Comparison of ENCODE assay signal across 14 cellular contexts in genomic region chr4:52244773-52245360, GRCh38.
DNase-seq lines count a peak whose midpoint lies in the region; TF ChIP-seq lines count a peak whose summit lies in the region.
"Had no signal": no experiment of that assay in that cellular context is flagged by ENCODE, and none has a peak within 500 bp of the region (broad histone marks: within the 10 kb centered on the region; RNA-seq: fewer than 3 reads in every experiment).

No MANE protein-coding gene starts in this region.

- no peaks in the 10 kb centered on the region; the same call in 1 of the 2 replicates for H3K4me1 ChIP-seq in HAP-1
- H3K4me1 ChIP-seq: Caco-2 had no signal

- no peaks in the 10 kb centered on the region for H3K36me3 ChIP-seq in HAP-1 (replicated peaks)

- DNase-seq in G401 (ENCODE audit: low spot score) (peak; percentile 85), NCI-H2081 (lab: John Stamatoyannopoulos, UW) (peak; percentile 55 to 84), astrocyte of the hippocampus (ENCODE audit: low read depth, low spot score) (peak; percentile 72), RPMI8226 (no peak), HAP-1 (ENCODE audit: low spot score in 2 of 2) (no peak)
- DNase-seq in activated T-helper 2 cell treated with anti-CD3 and anti-CD28 coated beads, Interferon-gamma antibody, Interleukin-2, Interleukin-4, amounts not matched to agents 10 μg/mL and 5 μg/mL and 100 μg/mL, durations not matched to agents 14 hours and 24 hours and 36 hours (ENCODE audit: low spot score): no peak
- no peak for DNase-seq in activated naive CD8-positive, alpha-beta T cell treated with anti-CD3 and anti-CD28 coated beads for 36 hours
- DNase-seq: Caco-2; mucosa of descending colon; NCI-H1048; NCI-H524 treated with DMSO at 0.1 percent for 48 hours; stimulated activated naive CD8-positive, alpha-beta T cell treated with anti-CD3 and anti-CD28 coated beads, Interleukin-15, Interleukin-2, amounts not matched to agents 100 U/mL and 50 U/mL, for 24 hours; T-helper 17 cell had no signal

- no peaks in the 10 kb centered on the region; the same call in 1 of the 2 replicates for H3K27me3 ChIP-seq in HAP-1 (ENCODE audit: low read depth)

- no peaks in the 10 kb centered on the region for H3K27me3 Mint-ChIP-seq in nephron (ENCODE audit: low read depth)
- H3K27me3 Mint-ChIP-seq in activated T-helper 2 cell treated with anti-CD3 and anti-CD28 coated beads, Interferon-gamma antibody, Interleukin-2, Interleukin-4, amounts not matched to agents 10 μg/mL and 5 μg/mL and 100 μg/mL, durations not matched to agents 14 hours and 24 hours and 36 hours (ENCODE audit: low read depth): no peaks in the 10 kb centered on the region
- H3K27me3 Mint-ChIP-seq in activated naive CD8-positive, alpha-beta T cell treated with anti-CD3 and anti-CD28 coated beads for 36 hours: no peaks in the 10 kb centered on the region
- H3K27me3 Mint-ChIP-seq: T-helper 17 cell had no signal

- H3K4me1 Mint-ChIP-seq in nephron: peaks cover 63% of the 10 kb centered on the region
- no peaks in the 10 kb centered on the region for H3K4me1 Mint-ChIP-seq in activated T-helper 2 cell treated with anti-CD3 and anti-CD28 coated beads, Interferon-gamma antibody, Interleukin-2, Interleukin-4, amounts not matched to agents 10 μg/mL and 5 μg/mL and 100 μg/mL, durations not matched to agents 14 hours and 24 hours and 36 hours (ENCODE audit: low read depth)
- no peaks in the 10 kb centered on the region for H3K4me1 Mint-ChIP-seq in activated naive CD8-positive, alpha-beta T cell treated with anti-CD3 and anti-CD28 coated beads for 36 hours
- H3K4me1 Mint-ChIP-seq: T-helper 17 cell had no signal

- peaks cover 2% of the 10 kb centered on the region for H3K9me3 Mint-ChIP-seq in nephron
- H3K9me3 Mint-ChIP-seq in activated T-helper 2 cell treated with anti-CD3 and anti-CD28 coated beads, Interferon-gamma antibody, Interleukin-2, Interleukin-4, amounts not matched to agents 10 μg/mL and 5 μg/mL and 100 μg/mL, durations not matched to agents 14 hours and 24 hours and 36 hours: no peaks in the 10 kb centered on the region
- H3K9me3 Mint-ChIP-seq in activated naive CD8-positive, alpha-beta T cell treated with anti-CD3 and anti-CD28 coated beads for 36 hours: peaks cover 5% of the 10 kb centered on the region

- intact Hi-C loops in activated T-helper 2 cell treated with anti-CD3 and anti-CD28 coated beads, Interferon-gamma antibody, Interleukin-2, Interleukin-4, amounts not matched to agents 10 μg/mL and 5 μg/mL and 100 μg/mL, durations not matched to agents 14 hours and 24 hours and 36 hours (cut with micrococcal nuclease): no loop called here

- no peaks in the 10 kb centered on the region for H3K9me3 ChIP-seq in HAP-1
- H3K9me3 ChIP-seq: Caco-2, mucosa of descending colon had no signal

- no peak overlapping the region for H3K4me3 Mint-ChIP-seq in nephron
- no peak overlapping the region for H3K4me3 Mint-ChIP-seq in activated T-helper 2 cell treated with anti-CD3 and anti-CD28 coated beads, Interferon-gamma antibody, Interleukin-2, Interleukin-4, amounts not matched to agents 10 μg/mL and 5 μg/mL and 100 μg/mL, durations not matched to agents 14 hours and 24 hours and 36 hours (ENCODE audit: low read depth)
- H3K4me3 Mint-ChIP-seq in activated naive CD8-positive, alpha-beta T cell treated with anti-CD3 and anti-CD28 coated beads for 36 hours: no peak overlapping the region
- H3K4me3 Mint-ChIP-seq: T-helper 17 cell had no signal

- no peaks in the 10 kb centered on the region for H3K36me3 Mint-ChIP-seq in nephron (ENCODE audit: low read depth)
- no peaks in the 10 kb centered on the region for H3K36me3 Mint-ChIP-seq in activated T-helper 2 cell treated with anti-CD3 and anti-CD28 coated beads, Interferon-gamma antibody, Interleukin-2, Interleukin-4, amounts not matched to agents 10 μg/mL and 5 μg/mL and 100 μg/mL, durations not matched to agents 14 hours and 24 hours and 36 hours (ENCODE audit: low read depth)
- H3K36me3 Mint-ChIP-seq in activated naive CD8-positive, alpha-beta T cell treated with anti-CD3 and anti-CD28 coated beads for 36 hours: no peaks in the 10 kb centered on the region

- TF ChIP-seq CTCF in nephron (IDR thresholded peaks at IDR 0.05; ENCODE audit: unreplicated experiment in 3 of 3): no peak

- in situ Hi-C loops in G401 (cut with HindIII; ENCODE audit: low sequenced_read_pairs) (no loop called here), HAP-1 (cut with MboI; ENCODE audit: low sequenced_read_pairs) (loop anchor here (25.0 kb wide), 2 partner anchors 742 to 1992 kb away; partner anchors contain the start of gene PDGFRA)

- no peak overlapping the region for H3K4me3 ChIP-seq in HAP-1
- H3K4me3 ChIP-seq: mucosa of descending colon had no signal

- peak overlapping the region; percentile 64 to 78 (median 71) for H3K27ac Mint-ChIP-seq in nephron
- no peak overlapping the region for H3K27ac Mint-ChIP-seq in activated T-helper 2 cell treated with anti-CD3 and anti-CD28 coated beads, Interferon-gamma antibody, Interleukin-2, Interleukin-4, amounts not matched to agents 10 μg/mL and 5 μg/mL and 100 μg/mL, durations not matched to agents 14 hours and 24 hours and 36 hours
- H3K27ac Mint-ChIP-seq in activated naive CD8-positive, alpha-beta T cell treated with anti-CD3 and anti-CD28 coated beads for 36 hours: no peak overlapping the region
- H3K27ac Mint-ChIP-seq: T-helper 17 cell had no signal

Comparison
In these comparisons a context has a peak if more than half of its experiments do, and no peak if none do; other contexts are left out.
1. DNase-seq: peak in G401 (single experiment), NCI-H2081 (2 of 2) and astrocyte of the hippocampus (single experiment); none in RPMI8226 (single experiment), activated T-helper 2 cell treated with anti-CD3 and anti-CD28 coated beads, Interferon-gamma antibody, Interleukin-2, Interleukin-4, amounts not matched to agents 10 μg/mL and 5 μg/mL and 100 μg/mL, durations not matched to agents 14 hours and 24 hours and 36 hours (single experiment), activated naive CD8-positive, alpha-beta T cell treated with anti-CD3 and anti-CD28 coated beads for 36 hours (single experiment) and HAP-1 (0 of 2).
2. H3K27ac Mint-ChIP-seq: peak in nephron (3 of 3); none in activated T-helper 2 cell treated with anti-CD3 and anti-CD28 coated beads, Interferon-gamma antibody, Interleukin-2, Interleukin-4, amounts not matched to agents 10 μg/mL and 5 μg/mL and 100 μg/mL, durations not matched to agents 14 hours and 24 hours and 36 hours (single experiment) and activated naive CD8-positive, alpha-beta T cell treated with anti-CD3 and anti-CD28 coated beads for 36 hours (single experiment).